ENCODE assay signal across 17 cellular contexts in the genomic region with DNA sequence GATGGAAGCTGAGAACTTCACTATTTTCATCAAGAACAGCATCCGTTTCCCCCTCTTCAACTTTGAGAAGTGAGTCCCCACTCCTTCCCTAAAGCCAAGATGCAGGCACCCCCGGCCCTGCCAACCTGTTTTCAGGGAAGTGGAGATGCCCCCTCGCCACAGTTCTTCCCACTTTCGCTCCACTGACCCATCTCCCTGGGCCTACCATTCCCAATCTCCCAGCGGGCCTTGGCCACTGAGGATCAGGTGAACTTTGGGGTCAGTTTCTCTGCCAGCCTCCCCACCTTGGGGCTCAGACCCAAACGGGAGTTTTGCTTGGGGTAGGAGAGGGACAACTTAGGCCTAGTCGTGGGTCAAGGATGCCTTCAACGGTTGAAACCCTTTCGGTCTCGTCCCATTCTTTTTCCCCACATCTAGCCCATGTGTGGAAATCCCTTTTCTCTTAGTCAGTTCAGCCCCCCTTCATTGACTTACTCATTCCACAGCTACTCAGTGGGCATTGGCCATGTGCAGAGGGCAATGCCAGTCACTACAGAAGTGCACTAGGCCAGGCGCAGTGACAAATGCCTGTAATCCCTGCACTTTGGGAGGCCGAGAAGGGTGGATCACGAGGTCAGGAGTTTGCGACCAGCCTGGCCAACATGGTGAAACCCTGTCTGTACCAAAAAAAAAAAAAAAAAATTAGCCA. TPM values are rescaled to one million over a fixed set of nuclear protein-coding genes. Genes with fewer than 3 reads are reported as not detected.
A peak's percentile ranks its signal among the peaks of the same experiment; 100 is the strongest.
DNase-seq lines count a peak whose midpoint lies in the region; ATAC-seq and TF ChIP-seq lines count a peak whose summit lies in the region.
"Had no signal": no experiment of that assay in that cellular context is flagged by ENCODE, and none has a peak within 500 bp of the region (broad histone marks: within the 10 kb centered on the region; RNA-seq: fewer than 3 reads in every experiment).

No MANE protein-coding gene starts in this region.

- WGBS in spleen, 5 donors = 82 to 92% (median 88%) methylated on average over 14 of the region's 14 CpGs

- peaks cover 0 to 15% (median 9%) of the 10 kb centered on the region in 6 donors for H3K4me1 ChIP-seq in spleen

- H3K9me3 Mint-ChIP-seq in activated naive CD4-positive, alpha-beta T cell treated with anti-CD3 and anti-CD28 coated beads, Interleukin-2, amount 10 ng/mL, durations not matched to agents 7 days and 5 days = peaks cover 2% of the 10 kb centered on the region
- peaks cover 8% of the 10 kb centered on the region for H3K9me3 Mint-ChIP-seq in glutamatergic neuron (ENCODE audit: unreplicated experiment)

- no peak overlapping the region for H3K4me3 ChIP-seq in spleen
- H3K4me3 ChIP-seq: Peyer's patch, SJCRH30 had no signal

- no peaks in the 10 kb centered on the region for H3K36me3 Mint-ChIP-seq in activated naive CD4-positive, alpha-beta T cell treated with anti-CD3 and anti-CD28 coated beads, Interleukin-2, amount 10 ng/mL, durations not matched to agents 7 days and 5 days
- H3K36me3 Mint-ChIP-seq in glutamatergic neuron (ENCODE audit: unreplicated experiment) = peaks cover 7% of the 10 kb centered on the region

- peaks cover 0 to 9% (median 0%) of the 10 kb centered on the region in 8 donors for H3K9me3 ChIP-seq in spleen
- H3K9me3 ChIP-seq: Peyer's patch, SJCRH30 had no signal

- CTCF ChIA-PET in activated naive CD4-positive, alpha-beta T cell treated with anti-CD3 and anti-CD28 coated beads, Interleukin-2, amount 10 ng/mL, durations not matched to agents 7 days and 5 days (lab: Charles Lee) = interaction anchor here (0.7 to 4.2 kb wide), 11 partner anchors 8 to 169 kb away, joined by 3 to 22 read pairs (median 4); no protein-coding TSS in a partner anchor

- no peak for TF ChIP-seq POLR2A in spleen (IDR thresholded peaks at IDR 0.05)

- no peak for ATAC-seq in HG02852 (IDR thresholded peaks at IDR 0.05; ENCODE audit: unreplicated experiment)

- no peaks in the 10 kb centered on the region for H3K4me1 Mint-ChIP-seq in activated naive CD4-positive, alpha-beta T cell treated with anti-CD3 and anti-CD28 coated beads, Interleukin-2, amount 10 ng/mL, durations not matched to agents 7 days and 5 days
- peaks cover 15% of the 10 kb centered on the region for H3K4me1 Mint-ChIP-seq in glutamatergic neuron (ENCODE audit: low read depth, unreplicated experiment)

- H3K4me3 Mint-ChIP-seq in activated naive CD4-positive, alpha-beta T cell treated with anti-CD3 and anti-CD28 coated beads, Interleukin-2, amount 10 ng/mL, durations not matched to agents 7 days and 5 days = no peak overlapping the region
- peak overlapping the region; percentile 46 for H3K4me3 Mint-ChIP-seq in glutamatergic neuron (ENCODE audit: unreplicated experiment)

- intact Hi-C loops in spleen (cut with DNase I; ENCODE audit: low total_unique reads) = loop anchor here (10.0 kb wide), 1 partner anchor 296 kb away; a partner anchor contains a TSS

- TF ChIP-seq CTCF in glutamatergic neuron (IDR thresholded peaks at IDR 0.05; ENCODE audit: partially characterized antibody, unreplicated experiment) (no peak), spleen (IDR thresholded peaks at IDR 0.05 in 8 of 11, conservative IDR thresholded peaks at IDR 0.05 in 3 of 11) (no peak)

- peaks cover 0 to 7% (median 0%) of the 10 kb centered on the region in 7 donors for H3K27me3 ChIP-seq in spleen (replicated peaks in 1 of 7)
- H3K27me3 ChIP-seq: Peyer's patch had no signal

- no peak overlapping the region for H3K27ac ChIP-seq in spleen
- H3K27ac ChIP-seq: KMS-11, Peyer's patch, SJCRH30 had no signal

- DNase-seq in activated naive CD4-positive, alpha-beta T cell treated with anti-CD3 and anti-CD28 coated beads, Interleukin-2, amount 10 ng/mL, durations not matched to agents 7 days and 5 days = no peak
- no peak for DNase-seq in activated naive CD4-positive, alpha-beta T cell treated with anti-CD3 and anti-CD28 coated beads, Interleukin-2, amount 50 U/mL, for 16 hours
- DNase-seq in M059J (ENCODE audit: low read depth) (peak; percentile 52), glutamatergic neuron (no peak), spleen (peak; percentile 57), NCI-H2029 (lab: John Stamatoyannopoulos, UW) (no peak)
- no peak for DNase-seq in activated CD4-positive, alpha-beta T cell treated with anti-CD3 and anti-CD28 coated beads for 48 hours
- DNase-seq: 8988T, GDM1, NCI-H187 treated with DMSO at 0.1 percent for 48 hours, NCI-H2171, NCI-H510A had no signal

- H3K27ac Mint-ChIP-seq in activated naive CD4-positive, alpha-beta T cell treated with anti-CD3 and anti-CD28 coated beads, Interleukin-2, amount 10 ng/mL, durations not matched to agents 7 days and 5 days = peak overlapping the region; percentile 42
- no peak overlapping the region for H3K27ac Mint-ChIP-seq in glutamatergic neuron (ENCODE audit: unreplicated experiment)

- H3K27me3 Mint-ChIP-seq in activated naive CD4-positive, alpha-beta T cell treated with anti-CD3 and anti-CD28 coated beads, Interleukin-2, amount 10 ng/mL, durations not matched to agents 7 days and 5 days = peaks cover 55% of the 10 kb centered on the region
- peaks cover 1% of the 10 kb centered on the region for H3K27me3 Mint-ChIP-seq in glutamatergic neuron (ENCODE audit: unreplicated experiment)

- no peaks in the 10 kb centered on the region for H3K36me3 ChIP-seq in spleen
- H3K36me3 ChIP-seq: Peyer's patch, SJCRH30 had no signal

RNA-seq across cellular contexts. Expression of a gene that starts 10.6 kb away (rescaled TPM):
- total RNA-seq in M059J (2014; rRNA removed; shearing (Covaris generic)) = not detected in 2 replicates
- total RNA-seq in glutamatergic neuron (ENCODE audit: unreplicated experiment) (496 TPM), spleen (not detected)
- not detected for polyA plus RNA-seq in spleen
- total RNA-seq: SJCRH30 had no signal

RNA-seq across cellular contexts. Expression of a gene that starts 13.1 kb away (rescaled TPM):
- total RNA-seq in M059J (2014; rRNA removed; shearing (Covaris generic)) = 96.0 and 145 TPM in 2 replicates
- total RNA-seq in glutamatergic neuron (ENCODE audit: unreplicated experiment) (91.4 TPM), spleen (10 to 100 TPM; 41.9 to 67.1 (median 53.1) TPM)
- polyA plus RNA-seq in spleen = 10 to 100 TPM; 35.5 to 52.0 (median 42.6) TPM

RNA-seq across cellular contexts. Expression of a gene that starts 24.0 kb away (rescaled TPM):
- 18.4 and 44.4 TPM in 2 replicates for total RNA-seq in M059J (2014; rRNA removed; shearing (Covaris generic))
- 198 TPM for total RNA-seq in glutamatergic neuron (ENCODE audit: unreplicated experiment)
- total RNA-seq in spleen = 100 to 1,000 TPM in 1 of 7 donors, 10 to 100 TPM in 6; 30.5 to 126 (median 48.5) TPM
- polyA plus RNA-seq in spleen = 10 to 100 TPM; 19.8 to 51.6 (median 21.7) TPM

RNA-seq across cellular contexts. Expression of a gene that starts 32.2 kb away (rescaled TPM):
- not detected in 2 replicates for total RNA-seq in M059J (2014; rRNA removed; shearing (Covaris generic))
- total RNA-seq in glutamatergic neuron (ENCODE audit: unreplicated experiment) (not detected), spleen (1 to 10 TPM in 5 of 7 donors, under 1 TPM in 1, not detected in 1; 0.58 to 5.1 (median 2.7) TPM)
- polyA plus RNA-seq in spleen = under 1 TPM; 0.36 to 0.83 (median 0.43) TPM
- total RNA-seq: GM23338, Peyer's patch, SJCRH30 had no signal
- polyA plus RNA-seq: GM23338 had no signal

RNA-seq across cellular contexts. Expression of a gene that starts 41.7 kb away (rescaled TPM):
- total RNA-seq in M059J (2014; rRNA removed; shearing (Covaris generic)) = 0.17 TPM in 1 of 2 replicates, not detected in the other
- not detected for total RNA-seq in glutamatergic neuron (ENCODE audit: unreplicated experiment)
- total RNA-seq in spleen = 10 to 100 TPM in 1 of 7 donors, 1 to 10 TPM in 5, not detected in 1; 1.4 to 10.5 (median 4.5) TPM
- polyA plus RNA-seq in spleen = 1 to 10 TPM; 2.3 to 4.0 (median 2.5) TPM
- total RNA-seq: GM23338, Peyer's patch, SJCRH30 had no signal
- polyA plus RNA-seq: GM23338 had no signal

Comparison
In these comparisons a context has a peak if more than half of its experiments do, and no peak if none do; other contexts are left out.
1. DNase-seq: peak in M059J (single experiment) and spleen (single experiment); none in activated naive CD4-positive, alpha-beta T cell treated with anti-CD3 and anti-CD28 coated beads, Interleukin-2, amount 10 ng/mL, durations not matched to agents 7 days and 5 days (single experiment), activated naive CD4-positive, alpha-beta T cell treated with anti-CD3 and anti-CD28 coated beads, Interleukin-2, amount 50 U/mL, for 16 hours (single experiment), glutamatergic neuron (single experiment), activated CD4-positive, alpha-beta T cell treated with anti-CD3 and anti-CD28 coated beads for 48 hours (single experiment) and NCI-H2029 (single experiment).
2. RNA of a gene that starts 10.6 kb away (total RNA-seq): 496 TPM in glutamatergic neuron (single experiment); not detected in M059J and not detected in spleen; every median in the first group is over 100 times any median in the second.